8 cellular contexts compared by ENCODE assay signal in genomic region chr6:30954631-30955366, GRCh38. TPM values are rescaled to one million over a fixed set of nuclear protein-coding genes. Genes with fewer than 3 reads are reported as not detected.
A peak's percentile ranks its signal among the peaks of the same experiment; 100 is the strongest.
DNase-seq lines count a peak whose midpoint lies in the region; ATAC-seq and TF ChIP-seq lines count a peak whose summit lies in the region.

No MANE protein-coding gene starts in this region.

- intact Hi-C loops in right cardiac atrium (cut with DNase I): no loop called here

- WGBS in right cardiac atrium: 55% methylated on average over 9 of the region's 9 CpGs

- no peak overlapping the region for H3K27ac ChIP-seq in right cardiac atrium (ENCODE audit: low read length)

- no peak for TF ChIP-seq CTCF in retinal pigment epithelial cell (conservative IDR thresholded peaks at IDR 0.05; ENCODE audit: low read depth, low read length)

- DNase-seq in SW480 (ENCODE audit: low spot score): peak; percentile 20
- DNase-seq in right cardiac atrium: no peak
- no peak for DNase-seq in retinal pigment epithelial cell (ENCODE audit: low read depth)
- no peak for DNase-seq in GM19238 (ENCODE audit: insufficient read length, low spot score)
- no peak for DNase-seq in DMS 273 (lab: John Stamatoyannopoulos, UW; ENCODE audit: unreplicated experiment)

- H3K4me3 ChIP-seq in GM08714 (ENCODE audit: low read length): peak overlapping the region; percentile 50; the same call in 1 of the 2 replicates
- H3K4me3 ChIP-seq in right cardiac atrium (ENCODE audit: low read length): peak overlapping the region; percentile 51
- peak overlapping the region; percentile 43 for H3K4me3 ChIP-seq in retinal pigment epithelial cell (ENCODE audit: low read length)

- no peaks in the 10 kb centered on the region for H3K9me3 ChIP-seq in right cardiac atrium (ENCODE audit: control insufficient read depth, low read length)

- no peaks in the 10 kb centered on the region for H3K27me3 ChIP-seq in right cardiac atrium (ENCODE audit: control insufficient read depth, insufficient read depth)

- no peaks in the 10 kb centered on the region for H3K4me1 ChIP-seq in right cardiac atrium (ENCODE audit: control insufficient read depth, insufficient read depth, low read length)

- ATAC-seq in right cardiac atrium (peak; percentile 5 to 7), GM21526 (IDR thresholded peaks at IDR 0.05; ENCODE audit: low FRiP score, unreplicated experiment) (no peak), GM19023 (IDR thresholded peaks at IDR 0.05; ENCODE audit: unreplicated experiment) (no peak)

RNA-seq across cellular contexts. Expression of gene MUCL3, which starts 14.0 kb away (rescaled TPM):
- total RNA-seq in right cardiac atrium: not detected
- polyA plus RNA-seq in right cardiac atrium: not detected

RNA-seq across cellular contexts. Expression of gene SFTA2, which starts 22.8 kb away (rescaled TPM):
- total RNA-seq in right cardiac atrium: under 1 TPM in 1 of 4 donors, not detected in 3; 0.45 TPM
- polyA plus RNA-seq in right cardiac atrium: not detected

RNA-seq across cellular contexts. Expression of gene MUC21, which starts 28.7 kb away (rescaled TPM):
- not detected for total RNA-seq in right cardiac atrium
- polyA plus RNA-seq in right cardiac atrium: 0.07 TPM

RNA-seq across cellular contexts. Expression of gene VARS2, which starts 40.8 kb away (rescaled TPM):
- total RNA-seq in right cardiac atrium: 10 to 100 TPM; 14.8 to 20.8 (median 16.9) TPM
- 14.2 TPM for polyA plus RNA-seq in right cardiac atrium

RNA-seq across cellular contexts. Expression of gene GTF2H4, which starts 46.8 kb away (rescaled TPM):
- total RNA-seq in right cardiac atrium: 10 to 100 TPM; 13.6 to 29.7 (median 18.2) TPM
- polyA plus RNA-seq in right cardiac atrium: 10.6 TPM

Comparison
In these comparisons a context has a peak if more than half of its experiments do, and no peak if none do; other contexts are left out.
1. ATAC-seq: peak in right cardiac atrium (2 of 2); none in GM21526 (single experiment) and GM19023 (single experiment).
2. Peak in every context shown above with its lines, with median percentiles within 50 percentile points of each other: H3K4me3 ChIP-seq.